Comparison of ENCODE assay signal across 8 cellular contexts in the genomic region with DNA sequence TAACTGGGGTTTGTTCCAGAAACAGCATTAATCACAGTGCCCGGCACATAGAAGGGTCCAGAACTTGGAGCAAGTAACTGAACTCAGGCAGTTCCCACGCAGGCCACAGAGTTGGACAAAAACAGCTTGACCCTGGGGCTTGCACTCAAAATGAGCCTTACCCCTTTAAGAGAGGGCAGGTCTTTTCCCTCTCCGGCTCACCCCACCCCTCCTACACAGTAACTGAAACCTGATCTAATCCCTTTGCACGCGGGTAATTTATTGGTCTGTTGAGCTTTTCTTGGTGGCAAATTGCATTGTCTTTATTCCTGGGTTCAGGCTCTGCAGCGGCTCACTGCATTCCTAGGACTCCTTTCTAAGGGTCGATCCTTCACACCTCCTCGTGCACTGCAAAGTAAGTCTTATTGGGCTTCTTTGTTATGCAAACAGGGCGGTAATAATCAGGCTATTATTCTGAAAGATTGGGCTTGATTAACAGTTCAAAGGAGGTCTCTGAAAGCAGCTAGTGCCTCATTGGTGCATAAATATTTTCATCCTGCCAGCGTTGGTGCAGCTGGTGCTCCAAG.
DNase-seq lines count a peak whose midpoint lies in the region; FAIRE-seq and TF ChIP-seq lines count a peak whose summit lies in the region.
"Not testable (repeated sequence)": the region's sequence is repeated elsewhere in the genome, so short reads cannot be mapped to it uniquely, and the experiment has no call there.

No MANE protein-coding gene starts in this region.

- H3K27ac ChIP-seq in VCaP (peak overlapping the region; percentile 59), neural progenitor cell (peak overlapping the region; percentile 93)
- not testable (repeated sequence) for H3K27ac ChIP-seq in endothelial cell of umbilical vein (ENCODE audit: insufficient read depth, low read depth, low read length); iPS DF 6.9 (ENCODE audit: low read length)

- dilution Hi-C loops in endothelial cell of umbilical vein (cut with MboI; ENCODE audit: extremely low pct_ligation_motif_present, low sequenced_read_pairs): not testable (repeated sequence)

- CTCF ChIA-PET in endothelial cell of umbilical vein (lab: Charles Lee): not testable (repeated sequence)

- peaks cover 35% of the 10 kb centered on the region for H3F3A ChIP-seq in neural progenitor cell (ENCODE audit: low read depth)

- H4K20me1 ChIP-seq in endothelial cell of umbilical vein (replicated peaks; ENCODE audit: control insufficient read depth, extremely low read depth, insufficient read depth, low read length); neural progenitor cell (ENCODE audit: low read depth): not testable (repeated sequence)

- H3K4me3 Mint-ChIP-seq in neural progenitor cell (peak overlapping the region; percentile 82), type B pancreatic cell (peak overlapping the region; percentile 86)

- H3K4me2 ChIP-seq in endothelial cell of umbilical vein (ENCODE audit: insufficient read depth, low read length): not testable (repeated sequence)
- peak overlapping the region; percentile 68 for H3K4me2 ChIP-seq in neural progenitor cell

- H3K4me3 ChIP-seq in endothelial cell of umbilical vein (replicated peaks in 1 of 3; ENCODE audit: insufficient read depth in 1 of 3, low read depth in 1 of 3, low read length in 3 of 3); iPS DF 6.9 (ENCODE audit: low read length); neural progenitor cell: not testable (repeated sequence)

- not testable (repeated sequence) for H3K9ac ChIP-seq in endothelial cell of umbilical vein (replicated peaks; ENCODE audit: extremely low read depth, insufficient read depth, low read length); neural progenitor cell

- peak; percentile 36 for DNase-seq in D341Med (ENCODE audit: low spot score)
- DNase-seq in HK-2 (ENCODE audit: unreplicated experiment): peak; percentile 8
- peak; percentile 82 for DNase-seq in NCI-H2171 treated with DMSO at 0.1 percent for 48 hours (lab: John Stamatoyannopoulos, UW)
- peak; percentile 38 for DNase-seq in endothelial cell of umbilical vein (ENCODE audit: low read depth, low spot score)
- peak; percentile 85 for DNase-seq in iPS DF 6.9 (ENCODE audit: low read depth, low spot score)
- peak; percentile 95 for DNase-seq in neural progenitor cell (ENCODE audit: low spot score)
- DNase-seq in type B pancreatic cell (ENCODE audit: extremely low spot score, unreplicated experiment): not testable (repeated sequence)

- not testable (repeated sequence) for H3K27me3 Mint-ChIP-seq in neural progenitor cell (ENCODE audit: insufficient read depth, low read depth); type B pancreatic cell

- H2AFZ ChIP-seq in endothelial cell of umbilical vein (ENCODE audit: low read depth, low read length); neural progenitor cell (replicated peaks): not testable (repeated sequence)

- H3K9me3 ChIP-seq in endothelial cell of umbilical vein (replicated peaks; ENCODE audit: control insufficient read depth, insufficient read depth, low read length); iPS DF 6.9 (ENCODE audit: control insufficient read depth, insufficient read depth, low read length); neural progenitor cell (ENCODE audit: low read depth): not testable (repeated sequence)

- H3K27me3 ChIP-seq in endothelial cell of umbilical vein (ENCODE audit: control insufficient read depth in 2 of 2, insufficient read depth in 2 of 2, low read length in 2 of 2); iPS DF 6.9 (ENCODE audit: control insufficient read depth, insufficient read depth, low read length); neural progenitor cell: not testable (repeated sequence)

- BruUV-seq in endothelial cell of umbilical vein (replicated peaks; lab: Mats Ljungman, UMichigan): not testable (repeated sequence)

- FAIRE-seq in endothelial cell of umbilical vein (lab: Jason Lieb, UNC): not testable (repeated sequence)

- not testable (repeated sequence) for TF ChIP-seq CTCF in VCaP (conservative IDR thresholded peaks at IDR 0.05); endothelial cell of umbilical vein (IDR thresholded peaks at IDR 0.05; ENCODE audit: extremely low read depth in 1 of 2, insufficient read depth in 1 of 2, low read depth in 1 of 2, low read length in 2 of 2); neural progenitor cell (IDR thresholded peaks at IDR 0.05); type B pancreatic cell (conservative IDR thresholded peaks at IDR 0.05)

- H3K36me3 ChIP-seq in endothelial cell of umbilical vein (ENCODE audit: control insufficient read depth in 2 of 2, extremely low read depth in 1 of 2, insufficient read depth in 2 of 2, low read length in 2 of 2); iPS DF 6.9 (ENCODE audit: control insufficient read depth, insufficient read depth, low read length); neural progenitor cell: not testable (repeated sequence)

- H3K27ac Mint-ChIP-seq in neural progenitor cell: peak overlapping the region; percentile 90
- not testable (repeated sequence) for H3K27ac Mint-ChIP-seq in type B pancreatic cell

- not testable (repeated sequence) for H3K79me2 ChIP-seq in endothelial cell of umbilical vein (ENCODE audit: control insufficient read depth, insufficient read depth, low read length); neural progenitor cell (ENCODE audit: low read depth)

- not testable (repeated sequence) for H3K36me3 Mint-ChIP-seq in neural progenitor cell, type B pancreatic cell

- not testable (repeated sequence) for H3K4me1 ChIP-seq in endothelial cell of umbilical vein (ENCODE audit: control insufficient read depth, extremely low read depth, insufficient read depth, low read length); iPS DF 6.9 (ENCODE audit: control insufficient read depth, insufficient read depth, low read length)
- peaks cover 30% of the 10 kb centered on the region for H3K4me1 ChIP-seq in neural progenitor cell

- peaks cover 24% of the 10 kb centered on the region for H3K4me1 Mint-ChIP-seq in neural progenitor cell
- peaks cover 14% of the 10 kb centered on the region for H3K4me1 Mint-ChIP-seq in type B pancreatic cell (ENCODE audit: unreplicated experiment)

- intact Hi-C loops in endothelial cell of umbilical vein (cut with micrococcal nuclease): not testable (repeated sequence)

- POLR2A ChIA-PET in endothelial cell of umbilical vein (lab: Charles Lee): not testable (repeated sequence)

- not testable (repeated sequence) for H3K9me1 ChIP-seq in endothelial cell of umbilical vein (replicated peaks; ENCODE audit: control insufficient read depth, extremely low read depth, insufficient read depth, low read length)

- TF ChIP-seq POLR2A in endothelial cell of umbilical vein (IDR thresholded peaks at IDR 0.05; ENCODE audit: low read depth, low read length): not testable (repeated sequence)

- no CpG with 5 or more reads among the region's 10 CpGs for WGBS in iPS DF 6.9 (ENCODE audit: insufficient coverage, insufficient read length)

- H3K9me3 Mint-ChIP-seq in neural progenitor cell, type B pancreatic cell: not testable (repeated sequence)
